Comparison of ENCODE assay signal across 1 cellular context in genomic region chr4:142818476-142818875, GRCh38.
TF ChIP-seq lines count a peak whose summit lies in the region.

No MANE protein-coding gene starts in this region.

TF ChIP-seq in IMR-90, 13 proteins besides CTCF, POLR2A, EP300 and RAD21:
- TF ChIP-seq FOS (IDR thresholded peaks at IDR 0.05; ENCODE audit: low read depth, low read length) (no peak), USF2 (IDR thresholded peaks at IDR 0.05; ENCODE audit: low read depth, low read length) (no peak), CEBPB (IDR thresholded peaks at IDR 0.05; ENCODE audit: low read depth, low read length) (no peak), NFE2L2 (IDR thresholded peaks at IDR 0.05; ENCODE audit: low read depth, low read length) (no peak), ELK1 (IDR thresholded peaks at IDR 0.05; ENCODE audit: borderline replicate concordance, low read depth, low read length) (no peak), RFX5 (IDR thresholded peaks at IDR 0.05; ENCODE audit: low read depth, low read length) (no peak), MAZ (IDR thresholded peaks at IDR 0.05; ENCODE audit: borderline replicate concordance, low read depth, low read length) (no peak), MXI1 (IDR thresholded peaks at IDR 0.05; ENCODE audit: borderline replicate concordance, low read depth, low read length) (no peak), CHD1 (IDR thresholded peaks at IDR 0.05; ENCODE audit: low read depth, low read length) (no peak), SMC3 (IDR thresholded peaks at IDR 0.05; ENCODE audit: low read depth, low read length) (no peak), MAFK (IDR thresholded peaks at IDR 0.05; ENCODE audit: low read depth, low read length) (no peak), RCOR1 (IDR thresholded peaks at IDR 0.05; ENCODE audit: insufficient replicate concordance, low read length) (no peak), BHLHE40 (IDR thresholded peaks at IDR 0.05; ENCODE audit: low read depth, low read length) (no peak)
TF ChIP-seq in IMR-90: peak in this region for 0.
